ENCODE assay signal across 19 cellular contexts in genomic region chr14:32696325-32697101, GRCh38.
A peak's percentile ranks its signal among the peaks of the same experiment; 100 is the strongest.
DNase-seq lines count a peak whose midpoint lies in the region; ATAC-seq, FAIRE-seq and TF ChIP-seq lines count a peak whose summit lies in the region.
"Had no signal": no experiment of that assay in that cellular context is flagged by ENCODE, and none has a peak within 500 bp of the region (broad histone marks: within the 10 kb centered on the region; RNA-seq: fewer than 3 reads in every experiment).

No MANE protein-coding gene starts in this region.

- H3K27me3 Mint-ChIP-seq in astrocyte (ENCODE audit: low read depth, unreplicated experiment): no peaks in the 10 kb centered on the region
- no peaks in the 10 kb centered on the region for H3K27me3 Mint-ChIP-seq in stimulated activated naive CD8-positive, alpha-beta T cell treated with anti-CD3 and anti-CD28 coated beads, Interleukin-15, amount 100 ng/mL, for 72 hours
- H3K27me3 Mint-ChIP-seq: T-cell had no signal

- DNase-seq in CD1c-positive myeloid dendritic cell (ENCODE audit: extremely low spot score): peak; percentile 3
- peak; percentile 54 to 93 for DNase-seq in NCI-H524 (lab: John Stamatoyannopoulos, UW)
- no peak for DNase-seq in astrocyte (ENCODE audit: low read depth)
- no peak for DNase-seq in COLO829 (ENCODE audit: low spot score)
- no peak for DNase-seq in stimulated activated naive CD8-positive, alpha-beta T cell treated with anti-CD3 and anti-CD28 coated beads, Interleukin-15, amount 100 ng/mL, for 72 hours
- no peak for DNase-seq in NOMO-1 (lab: John Stamatoyannopoulos, UW; ENCODE audit: unreplicated experiment in 2 of 2)
- no peak for DNase-seq in midbrain (lab: John Stamatoyannopoulos, UW)
- DNase-seq: DND-41, GOT3, HFFc6, NCI-H1417 treated with DMSO at 0.1 percent for 48 hours, NCI-H2081, NCI-H2227 treated with DMSO at 0.1 percent for 48 hours, NCI-H510A treated with DMSO at 0.1 percent for 48 hours, Peyer's patch, T-cell had no signal

- H3K4me3 ChIP-seq in astrocyte (ENCODE audit: insufficient read depth, low read depth, low read length): no peak overlapping the region
- H3K4me3 ChIP-seq: Peyer's patch had no signal

- H3K36me3 ChIP-seq in astrocyte (ENCODE audit: insufficient read depth, low read length): no peaks in the 10 kb centered on the region
- H3K36me3 ChIP-seq: Peyer's patch had no signal

- H2AFZ ChIP-seq in astrocyte (ENCODE audit: low read depth, low read length): no peak overlapping the region

- H3K27ac Mint-ChIP-seq in astrocyte (ENCODE audit: unreplicated experiment): no peak overlapping the region
- H3K27ac Mint-ChIP-seq in stimulated activated naive CD8-positive, alpha-beta T cell treated with anti-CD3 and anti-CD28 coated beads, Interleukin-15, amount 100 ng/mL, for 72 hours: peak overlapping the region in 1 of 2 donors; percentile 48
- H3K27ac Mint-ChIP-seq: T-cell had no signal

- H3K27ac ChIP-seq in astrocyte (ENCODE audit: low read depth, low read length): peak overlapping the region; percentile 75
- H3K27ac ChIP-seq: C4-2B, HL-60, Peyer's patch had no signal

- TF ChIP-seq CTCF in astrocyte (IDR thresholded peaks at IDR 0.05; ENCODE audit: insufficient read depth, low read depth, low read length): no peak

- no peaks in the 10 kb centered on the region for H3K9me3 ChIP-seq in astrocyte (ENCODE audit: insufficient read depth, low read depth, low read length)
- H3K9me3 ChIP-seq: Peyer's patch had no signal

- ATAC-seq in stimulated activated naive CD8-positive, alpha-beta T cell treated with anti-CD3 and anti-CD28 coated beads, Interleukin-15, amount 100 ng/mL, for 72 hours: no peak
- ATAC-seq: T-cell had no signal

- no peak overlapping the region for H3K9ac ChIP-seq in astrocyte (ENCODE audit: low read length)

- FAIRE-seq in A204.1 (lab: Jason Lieb, UNC) (peak; percentile 97), astrocyte (lab: Jason Lieb, UNC) (no peak)

- H3K9me3 Mint-ChIP-seq in astrocyte (ENCODE audit: unreplicated experiment): no peaks in the 10 kb centered on the region
- no peaks in the 10 kb centered on the region for H3K9me3 Mint-ChIP-seq in stimulated activated naive CD8-positive, alpha-beta T cell treated with anti-CD3 and anti-CD28 coated beads, Interleukin-15, amount 100 ng/mL, for 72 hours
- H3K9me3 Mint-ChIP-seq: HFFc6, T-cell had no signal

- H3K4me1 ChIP-seq in astrocyte (ENCODE audit: insufficient read depth, low read length): peaks cover 39% of the 10 kb centered on the region
- H3K4me1 ChIP-seq: Peyer's patch had no signal

- H4K20me1 ChIP-seq in astrocyte (ENCODE audit: insufficient read depth, low read length): no peaks in the 10 kb centered on the region

- no peaks in the 10 kb centered on the region for H3K79me2 ChIP-seq in astrocyte (ENCODE audit: insufficient read depth, low read length)

- no peaks in the 10 kb centered on the region for H3K27me3 ChIP-seq in astrocyte (ENCODE audit: insufficient read depth, low read length)
- H3K27me3 ChIP-seq: Peyer's patch had no signal

- peaks cover 48% of the 10 kb centered on the region for H3K4me1 Mint-ChIP-seq in astrocyte (ENCODE audit: low read depth, unreplicated experiment)
- H3K4me1 Mint-ChIP-seq in stimulated activated naive CD8-positive, alpha-beta T cell treated with anti-CD3 and anti-CD28 coated beads, Interleukin-15, amount 100 ng/mL, for 72 hours: no peaks in the 10 kb centered on the region
- H3K4me1 Mint-ChIP-seq: T-cell had no signal

- H3K4me3 Mint-ChIP-seq in astrocyte (ENCODE audit: unreplicated experiment): no peak overlapping the region
- no peak overlapping the region for H3K4me3 Mint-ChIP-seq in stimulated activated naive CD8-positive, alpha-beta T cell treated with anti-CD3 and anti-CD28 coated beads, Interleukin-15, amount 100 ng/mL, for 72 hours
- H3K4me3 Mint-ChIP-seq: HFFc6, T-cell had no signal

- no peaks in the 10 kb centered on the region for H3K36me3 Mint-ChIP-seq in astrocyte (ENCODE audit: low read depth, unreplicated experiment)
- H3K36me3 Mint-ChIP-seq: T-cell had no signal

- H3K4me2 ChIP-seq in astrocyte (ENCODE audit: low read length): no peak overlapping the region

Comparison
In these comparisons a context has a peak if more than half of its experiments do, and no peak if none do; other contexts are left out.
1. DNase-seq: peak in CD1c-positive myeloid dendritic cell (single experiment) and NCI-H524 (2 of 2); none in astrocyte (single experiment), COLO829 (single experiment), stimulated activated naive CD8-positive, alpha-beta T cell treated with anti-CD3 and anti-CD28 coated beads, Interleukin-15, amount 100 ng/mL, for 72 hours (0 of 2), NOMO-1 (0 of 2) and midbrain (single experiment).